Comparison of ENCODE assay signal across 1 cellular context in genomic region chr2:64751286-64752260, GRCh38.
A peak's percentile ranks its signal among the peaks of the same experiment; 100 is the strongest.
TF ChIP-seq lines count a peak whose summit lies in the region.

No MANE protein-coding gene starts in this region.

TF ChIP-seq in HepG2, 621 proteins besides CTCF, POLR2A, EP300 and RAD21 (continued from another document):
- peak; percentile 43 for TF ChIP-seq ZNF407 (CRISPR knock-in tag; IDR thresholded peaks at IDR 0.05; ENCODE audit: not compliant biosample characterization)
- TF ChIP-seq ZNF383 (CRISPR knock-in tag; IDR thresholded peaks at IDR 0.05; ENCODE audit: borderline replicate concordance) = no peak; the same call in 1 of the 2 replicates
- TF ChIP-seq, protein P1, sequence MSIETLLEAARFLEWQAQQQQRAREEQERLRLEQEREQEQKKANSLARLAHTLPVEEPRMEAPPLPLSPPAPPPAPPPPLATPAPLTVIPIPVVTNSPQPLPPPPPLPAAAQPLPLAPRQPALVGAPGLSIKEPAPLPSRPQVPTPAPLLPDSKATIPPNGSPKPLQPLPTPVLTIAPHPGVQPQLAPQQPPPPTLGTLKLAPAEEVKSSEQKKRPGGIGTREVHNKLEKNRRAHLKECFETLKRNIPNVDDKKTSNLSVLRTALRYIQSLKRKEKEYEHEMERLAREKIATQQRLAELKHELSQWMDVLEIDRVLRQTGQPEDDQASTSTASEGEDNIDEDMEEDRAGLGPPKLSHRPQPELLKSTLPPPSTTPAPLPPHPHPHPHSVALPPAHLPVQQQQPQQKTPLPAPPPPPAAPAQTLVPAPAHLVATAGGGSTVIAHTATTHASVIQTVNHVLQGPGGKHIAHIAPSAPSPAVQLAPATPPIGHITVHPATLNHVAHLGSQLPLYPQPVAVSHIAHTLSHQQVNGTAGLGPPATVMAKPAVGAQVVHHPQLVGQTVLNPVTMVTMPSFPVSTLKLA (IDR thresholded peaks at IDR 0.05) = no peak; the same call in 1 of the 2 replicates
- TF ChIP-seq EZH2 (conservative IDR thresholded peaks at IDR 0.05; ENCODE audit: low read depth, low read length) = no peak
- 0 out of 2 replicates have a peak, but pooled peaks have one; percentile 77 for TF ChIP-seq PAWR (CRISPR knock-in tag; IDR thresholded peaks at IDR 0.05; ENCODE audit: borderline replicate concordance)
- TF ChIP-seq MTA1 (CRISPR knock-in tag; IDR thresholded peaks at IDR 0.05; ENCODE audit: borderline replicate concordance) = peak; percentile 93
- peak; percentile 50 for TF ChIP-seq DMAP1 (CRISPR knock-in tag; IDR thresholded peaks at IDR 0.05)
- peak; percentile 81 for TF ChIP-seq MEF2D (CRISPR knock-in tag; IDR thresholded peaks at IDR 0.05)
- TF ChIP-seq ZFX (CRISPR knock-in tag; IDR thresholded peaks at IDR 0.05; ENCODE audit: low read depth) = peak; percentile 83
- TF ChIP-seq ZNF326 (CRISPR knock-in tag; IDR thresholded peaks at IDR 0.05; ENCODE audit: borderline replicate concordance) = no peak
- no peak for TF ChIP-seq SRSF9 (IDR thresholded peaks at IDR 0.05; ENCODE audit: borderline replicate concordance, insufficient read depth, low read depth, low read length, poor library complexity, severe bottlenecking)
TF ChIP-seq in HepG2: peak in this region for 278.
